Comparison of ENCODE assay signal across 26 cellular contexts in the genomic region with DNA sequence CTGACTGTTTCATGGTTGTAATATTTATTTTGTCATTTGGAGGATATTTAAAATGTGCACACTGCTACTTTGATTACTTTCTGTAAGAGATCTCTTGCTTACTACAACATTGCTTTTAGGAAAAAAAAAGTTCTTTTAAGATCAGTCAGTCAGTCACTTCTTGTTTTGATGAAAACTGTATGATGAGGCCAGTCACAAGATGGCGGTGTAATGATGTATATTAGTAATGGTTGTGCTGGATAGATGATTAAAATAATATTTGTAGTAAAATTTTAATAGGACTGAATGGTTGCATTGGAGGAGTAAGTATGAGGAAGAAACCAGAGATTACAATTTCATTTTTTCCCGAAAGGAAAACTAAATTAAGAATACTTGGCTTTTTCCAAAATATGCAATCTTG.
DNase-seq lines count a peak whose midpoint lies in the region; ATAC-seq and TF ChIP-seq lines count a peak whose summit lies in the region.
"Had no signal": no experiment of that assay in that cellular context is flagged by ENCODE, and none has a peak within 500 bp of the region (broad histone marks: within the 10 kb centered on the region; RNA-seq: fewer than 3 reads in every experiment).

No MANE protein-coding gene starts in this region.

- H4K20me1 ChIP-seq in Loucy (ENCODE audit: insufficient read depth, low read length, poor library complexity, severe bottlenecking): no peaks in the 10 kb centered on the region
- no peaks in the 10 kb centered on the region for H4K20me1 ChIP-seq in hepatocyte (ENCODE audit: insufficient read depth, poor library complexity, severe bottlenecking)

- 97% methylated on average over 2 of the region's 2 CpGs for WGBS in hepatocyte (ENCODE audit: low lambda C conversion rate, missing lambda C conversion rate)
- WGBS in heart left ventricle, 4 donors: 88 to 94% (median 92%) methylated on average over 2 of the region's 2 CpGs

- no peak for TF ChIP-seq POLR2A in heart left ventricle (IDR thresholded peaks at IDR 0.05)

- no peak overlapping the region for H3K9ac ChIP-seq in Loucy (ENCODE audit: low read depth, low read length, poor library complexity, severe bottlenecking)

- ATAC-seq in GM21529 (IDR thresholded peaks at IDR 0.05; ENCODE audit: unreplicated experiment) (no peak), GM18520 (IDR thresholded peaks at IDR 0.05; ENCODE audit: unreplicated experiment) (no peak), heart left ventricle (no peak)
- ATAC-seq: activated T-cell treated with anti-CD3 and anti-CD28 coated beads, Interleukin-2, amount 50 U/mL, for 4 hours; left lung; WTC11 had no signal

- no peak overlapping the region for H3K4me2 ChIP-seq in Loucy (ENCODE audit: low read depth, low read length, poor library complexity, severe bottlenecking)
- H3K4me2 ChIP-seq in hepatocyte: no peak overlapping the region

- intact Hi-C loops in heart left ventricle (cut with DNase I): no loop called here

- H2AFZ ChIP-seq in Loucy (ENCODE audit: low read length) (no peak overlapping the region), hepatocyte (no peak overlapping the region)

- H3K36me3 ChIP-seq in Loucy (ENCODE audit: insufficient read depth, low read length): no peaks in the 10 kb centered on the region
- no peaks in the 10 kb centered on the region for H3K36me3 ChIP-seq in hepatocyte (replicated peaks; ENCODE audit: insufficient read depth, low read depth)
- H3K36me3 ChIP-seq in heart left ventricle: no peaks in the 10 kb centered on the region
- H3K36me3 ChIP-seq: colonic mucosa, left lung, prostate gland, sigmoid colon had no signal

- H3F3A ChIP-seq in Loucy (ENCODE audit: low read depth): no peaks in the 10 kb centered on the region

- H3K4me1 ChIP-seq in Loucy (ENCODE audit: insufficient read depth, low read length, poor library complexity, severe bottlenecking) (no peaks in the 10 kb centered on the region), hepatocyte (ENCODE audit: insufficient read depth) (no peaks in the 10 kb centered on the region), heart left ventricle (no peaks in the 10 kb centered on the region)
- H3K4me1 ChIP-seq: colonic mucosa, left lung, prostate gland, sigmoid colon had no signal

- in situ Hi-C loops in astrocyte of the spinal cord (cut with HindIII; ENCODE audit: low sequenced_read_pairs): no loop called here

- no peak for TF ChIP-seq CTCF in GM12865 (IDR thresholded peaks at IDR 0.05; ENCODE audit: insufficient read depth, low read depth, low read length, missing control alignments)
- TF ChIP-seq CTCF in Loucy (conservative IDR thresholded peaks at IDR 0.05; ENCODE audit: low read length): peak; percentile 33; the same call in 1 of the 2 replicates
- no peak for TF ChIP-seq CTCF in astrocyte of the spinal cord (IDR thresholded peaks at IDR 0.05; ENCODE audit: low read depth, low read length)
- peak; percentile 8 for TF ChIP-seq CTCF in hepatocyte (IDR thresholded peaks at IDR 0.05; ENCODE audit: poor library complexity)
- no peak for TF ChIP-seq CTCF in heart left ventricle (IDR thresholded peaks at IDR 0.05)

- H3K9me2 ChIP-seq in Loucy (replicated peaks; ENCODE audit: low read depth, low read length): no peaks in the 10 kb centered on the region
- H3K9me2 ChIP-seq in hepatocyte (replicated peaks; ENCODE audit: insufficient read depth): no peaks in the 10 kb centered on the region

- H3K27me3 ChIP-seq in Loucy (ENCODE audit: insufficient read depth, low read length, poor library complexity, severe bottlenecking) (no peaks in the 10 kb centered on the region), hepatocyte (no peaks in the 10 kb centered on the region), heart left ventricle (no peaks in the 10 kb centered on the region)
- H3K27me3 ChIP-seq: colonic mucosa, left lung, sigmoid colon had no signal

- H3K27ac ChIP-seq in hepatocyte (no peak overlapping the region), heart left ventricle (no peak overlapping the region)
- H3K27ac ChIP-seq: colonic mucosa, left lung, prostate gland, sigmoid colon had no signal

- DNase-seq in GM12865 (ENCODE audit: low read depth): peak; percentile 2
- DNase-seq in astrocyte of the spinal cord (ENCODE audit: low read depth, low spot score): peak; percentile 1
- DNase-seq in hepatocyte (ENCODE audit: low spot score): no peak
- DNase-seq in anterior cingulate cortex (lab: John Stamatoyannopoulos, UW): no peak
- no peak for DNase-seq in heart left ventricle
- DNase-seq: activated CD4-positive, alpha-beta T cell treated with anti-CD3 and anti-CD28 coated beads, Interleukin-2, amount 50 U/mL, for 1 hour; activated T-cell treated with anti-CD3 and anti-CD28 coated beads, Interleukin-2, amount 50 U/mL, for 4 hours; Calu3; colonic mucosa; DND-41; effector memory CD4-positive, alpha-beta T cell; hippocampal formation; immature natural killer cell; left lung; naive B cell; NCI-H146; NCI-H2107; NCI-H446 treated with DMSO at 0.1 percent for 48 hours; SHP77 treated with DMSO at 0.1 percent for 48 hours; sigmoid colon; stimulated activated naive CD4-positive, alpha-beta T cell treated with Interleukin-2 at 50 U/mL for 16 hours had no signal

- H3K9me3 ChIP-seq in Loucy (ENCODE audit: insufficient read depth, low read depth, low read length) (no peaks in the 10 kb centered on the region), hepatocyte (ENCODE audit: low read depth) (no peaks in the 10 kb centered on the region), heart left ventricle (peaks cover 0 to 3% (median 0%) of the 10 kb centered on the region in 12 donors)
- H3K9me3 ChIP-seq: colonic mucosa, left lung, prostate gland, sigmoid colon had no signal

- H3K79me2 ChIP-seq in Loucy (ENCODE audit: insufficient read depth, low read length): no peaks in the 10 kb centered on the region
- H3K79me2 ChIP-seq in hepatocyte: no peaks in the 10 kb centered on the region

- no peak overlapping the region for H3K4me3 ChIP-seq in GM12865 (ENCODE audit: low read depth, low read length)
- no peak overlapping the region for H3K4me3 ChIP-seq in Loucy (ENCODE audit: low read length, poor library complexity, severe bottlenecking)
- H3K4me3 ChIP-seq in astrocyte of the spinal cord (ENCODE audit: low read depth, low read length): no peak overlapping the region
- no peak overlapping the region for H3K4me3 ChIP-seq in hepatocyte
- H3K4me3 ChIP-seq in heart left ventricle: no peak overlapping the region
- H3K4me3 ChIP-seq: colonic mucosa, left lung, prostate gland, sigmoid colon had no signal

Comparison
In these comparisons a context has a peak if more than half of its experiments do, and no peak if none do; other contexts are left out.
1. DNase-seq: peak in GM12865 (single experiment) and astrocyte of the spinal cord (single experiment); none in hepatocyte (single experiment), anterior cingulate cortex (0 of 58) and heart left ventricle (0 of 5).
2. CTCF ChIP-seq: peak in Loucy (single experiment) and hepatocyte (single experiment); none in GM12865 (single experiment), astrocyte of the spinal cord (single experiment) and heart left ventricle (0 of 12).